20 cellular contexts compared by ENCODE assay signal in the genomic region with DNA sequence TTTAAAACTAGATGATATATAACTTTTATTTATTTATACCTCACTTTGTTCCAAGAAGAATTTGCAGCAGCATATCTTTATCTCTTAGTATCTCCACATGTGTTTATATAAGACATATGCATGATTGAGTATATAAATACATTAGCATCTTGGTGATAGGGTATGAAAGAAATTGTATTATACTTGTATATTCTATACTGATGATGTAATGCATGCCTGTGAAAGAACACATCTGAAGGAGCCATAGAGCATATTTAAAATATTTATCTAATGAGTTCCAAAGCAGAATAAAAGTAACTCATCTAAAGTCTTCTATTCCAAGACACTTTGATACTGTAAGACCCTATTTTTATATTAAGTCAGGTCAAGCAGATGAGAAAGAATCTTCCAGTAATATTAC.
"Had no signal": no experiment of that assay in that cellular context is flagged by ENCODE, and none has a peak within 500 bp of the region (broad histone marks: within the 10 kb centered on the region; RNA-seq: fewer than 3 reads in every experiment).

No MANE protein-coding gene starts in this region.

- H3K36me3 ChIP-seq: adrenal gland, gastrocnemius medialis, neutrophil had no signal

- H2AFZ ChIP-seq: parathyroid adenoma had no signal

- H3K4me1 Mint-ChIP-seq: nephron had no signal

- H3K27me3 Mint-ChIP-seq: activated T-helper 17 cell treated with anti-CD3 and anti-CD28 coated beads, Interleukin-2, amount 50 U/mL, for 72 hours; effector memory CD8-positive, alpha-beta T cell; stimulated activated naive CD8-positive, alpha-beta T cell treated with anti-CD3 and anti-CD28 coated beads, Interleukin-15, Interleukin-2, amounts not matched to agents 100 ng/mL and 50 ng/mL, for 24 hours had no signal

- ATAC-seq: activated CD8-positive, alpha-beta T cell treated with anti-CD3 and anti-CD28 coated beads, Interleukin-2, amount 10 ng/mL, durations not matched to agents 7 days and 5 days; activated naive CD4-positive, alpha-beta T cell treated with anti-CD3 and anti-CD28 coated beads, Interleukin-2, amount 50 U/mL, for 72 hours; activated T-helper 17 cell treated with anti-CD3 and anti-CD28 coated beads, Interleukin-2, amount 50 U/mL, for 72 hours; effector memory CD8-positive, alpha-beta T cell; esophagus mucosa; gastrocnemius medialis; left cardiac atrium; right cardiac atrium had no signal

- H3K79me2 ChIP-seq: parathyroid adenoma had no signal

- H3K4me3 Mint-ChIP-seq: activated CD8-positive, alpha-beta T cell treated with anti-CD3 and anti-CD28 coated beads, Interleukin-2, amount 10 ng/mL, durations not matched to agents 7 days and 5 days; activated T-helper 17 cell treated with anti-CD3 and anti-CD28 coated beads, Interleukin-2, amount 50 U/mL, for 72 hours; effector memory CD8-positive, alpha-beta T cell; nephron; stimulated activated naive CD8-positive, alpha-beta T cell treated with anti-CD3 and anti-CD28 coated beads, Interleukin-15, Interleukin-2, amounts not matched to agents 100 ng/mL and 50 ng/mL, for 24 hours had no signal

- DNase-seq: activated CD4-positive, alpha-beta T cell treated with anti-CD3 and anti-CD28 coated beads for 1 hour; activated CD4-positive, alpha-beta T cell treated with anti-CD3 and anti-CD28 coated beads, Interleukin-2, amount 50 U/mL, for 1 hour; activated CD8-positive, alpha-beta T cell treated with anti-CD3 and anti-CD28 coated beads, Interleukin-2, amount 10 ng/mL, durations not matched to agents 7 days and 5 days; adrenal gland; effector memory CD8-positive, alpha-beta T cell; gastrocnemius medialis; hypothalamus; left cardiac atrium; right cardiac atrium; stimulated activated CD4-positive, alpha-beta T cell treated with anti-CD3 and anti-CD28 coated beads, Interleukin-1b, Interleukin-23, amount 100 ng/mL, for 48 hours; T-helper 9 cell had no signal

- H3K4me3 ChIP-seq: adrenal gland, gastrocnemius medialis, skin epidermis, tibial nerve had no signal

- H3K36me3 Mint-ChIP-seq: activated naive CD4-positive, alpha-beta T cell treated with anti-CD3 and anti-CD28 coated beads, Interleukin-2, amount 50 U/mL, for 72 hours had no signal

- H3K9me3 ChIP-seq: adrenal gland, gastrocnemius medialis, neutrophil, tibial nerve had no signal

- H3K9ac ChIP-seq: parathyroid adenoma had no signal

- H3K27ac ChIP-seq: adrenal gland, gastrocnemius medialis, neutrophil, parathyroid adenoma, skin epidermis, tibial nerve had no signal

- H3K27me3 ChIP-seq: adrenal gland, gastrocnemius medialis, neutrophil, tibial nerve had no signal

- H3K4me1 ChIP-seq: gastrocnemius medialis, parathyroid adenoma, tibial nerve had no signal

- H3K9me3 Mint-ChIP-seq: activated naive CD4-positive, alpha-beta T cell treated with anti-CD3 and anti-CD28 coated beads, Interleukin-2, amount 50 U/mL, for 72 hours; activated T-helper 17 cell treated with anti-CD3 and anti-CD28 coated beads, Interleukin-2, amount 50 U/mL, for 72 hours; effector memory CD8-positive, alpha-beta T cell; nephron; stimulated activated naive CD8-positive, alpha-beta T cell treated with anti-CD3 and anti-CD28 coated beads, Interleukin-15, Interleukin-2, amounts not matched to agents 100 ng/mL and 50 ng/mL, for 24 hours had no signal

- H3K27ac Mint-ChIP-seq: activated CD8-positive, alpha-beta T cell treated with anti-CD3 and anti-CD28 coated beads, Interleukin-2, amount 10 ng/mL, durations not matched to agents 7 days and 5 days; activated naive CD4-positive, alpha-beta T cell treated with anti-CD3 and anti-CD28 coated beads, Interleukin-2, amount 50 U/mL, for 72 hours; nephron; stimulated activated naive CD8-positive, alpha-beta T cell treated with anti-CD3 and anti-CD28 coated beads, Interleukin-15, Interleukin-2, amounts not matched to agents 100 ng/mL and 50 ng/mL, for 24 hours had no signal
